ENCODE assay signal across 8 cellular contexts in the genomic region with DNA sequence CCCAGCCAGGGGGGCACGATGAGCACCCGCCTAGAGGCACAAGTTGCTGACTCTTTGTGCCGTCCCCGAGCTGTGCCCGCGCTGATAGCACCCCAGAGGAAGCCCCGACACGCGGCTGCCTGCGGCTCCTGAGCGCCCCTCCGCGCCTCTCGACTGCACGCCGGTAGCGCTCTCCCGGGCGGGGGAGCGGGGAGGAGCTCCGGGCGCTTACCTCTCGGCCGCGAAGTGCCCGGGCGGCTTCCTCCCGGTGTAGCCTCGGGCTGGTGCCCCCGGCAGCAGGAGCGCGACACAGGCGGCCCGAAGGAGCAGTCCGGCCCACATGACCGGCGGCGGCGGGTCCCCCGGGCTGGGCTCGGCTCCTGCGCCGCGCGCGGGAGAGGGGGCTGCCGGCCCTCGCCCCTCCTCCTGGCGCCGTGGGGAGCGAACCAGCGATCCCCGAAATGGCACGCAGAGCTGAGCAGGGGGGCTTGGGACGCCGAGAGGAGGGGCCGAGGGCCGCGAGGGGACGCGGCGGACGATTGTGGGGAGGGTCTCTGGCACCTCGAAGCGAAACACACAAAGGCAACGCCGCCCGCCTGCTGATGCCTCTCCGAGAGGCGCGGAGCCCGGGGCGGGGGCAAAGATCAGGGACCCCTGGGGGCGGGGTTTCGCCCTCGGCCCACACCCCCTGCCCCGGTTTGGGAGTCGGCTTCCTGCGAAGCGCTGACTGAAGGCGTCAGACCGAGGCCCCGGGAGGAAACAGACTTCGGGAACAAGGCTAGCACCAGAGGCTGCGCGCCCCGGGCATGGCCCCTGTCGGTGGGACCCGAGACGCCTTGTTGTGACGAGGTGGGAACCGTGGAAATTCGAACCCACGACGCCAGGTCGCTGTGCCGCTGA. TPM values are rescaled to one million over a fixed set of nuclear protein-coding genes. Genes with fewer than 3 reads are reported as not detected.
DNase-seq lines count a peak whose midpoint lies in the region; ATAC-seq, FAIRE-seq and TF ChIP-seq lines count a peak whose summit lies in the region.

A gene with protein sequence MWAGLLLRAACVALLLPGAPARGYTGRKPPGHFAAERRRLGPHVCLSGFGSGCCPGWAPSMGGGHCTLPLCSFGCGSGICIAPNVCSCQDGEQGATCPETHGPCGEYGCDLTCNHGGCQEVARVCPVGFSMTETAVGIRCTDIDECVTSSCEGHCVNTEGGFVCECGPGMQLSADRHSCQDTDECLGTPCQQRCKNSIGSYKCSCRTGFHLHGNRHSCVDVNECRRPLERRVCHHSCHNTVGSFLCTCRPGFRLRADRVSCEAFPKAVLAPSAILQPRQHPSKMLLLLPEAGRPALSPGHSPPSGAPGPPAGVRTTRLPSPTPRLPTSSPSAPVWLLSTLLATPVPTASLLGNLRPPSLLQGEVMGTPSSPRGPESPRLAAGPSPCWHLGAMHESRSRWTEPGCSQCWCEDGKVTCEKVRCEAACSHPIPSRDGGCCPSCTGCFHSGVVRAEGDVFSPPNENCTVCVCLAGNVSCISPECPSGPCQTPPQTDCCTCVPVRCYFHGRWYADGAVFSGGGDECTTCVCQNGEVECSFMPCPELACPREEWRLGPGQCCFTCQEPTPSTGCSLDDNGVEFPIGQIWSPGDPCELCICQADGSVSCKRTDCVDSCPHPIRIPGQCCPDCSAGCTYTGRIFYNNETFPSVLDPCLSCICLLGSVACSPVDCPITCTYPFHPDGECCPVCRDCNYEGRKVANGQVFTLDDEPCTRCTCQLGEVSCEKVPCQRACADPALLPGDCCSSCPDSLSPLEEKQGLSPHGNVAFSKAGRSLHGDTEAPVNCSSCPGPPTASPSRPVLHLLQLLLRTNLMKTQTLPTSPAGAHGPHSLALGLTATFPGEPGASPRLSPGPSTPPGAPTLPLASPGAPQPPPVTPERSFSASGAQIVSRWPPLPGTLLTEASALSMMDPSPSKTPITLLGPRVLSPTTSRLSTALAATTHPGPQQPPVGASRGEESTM (minus strand): TSS at position 600 of the 879 bp plus-strand sequence. CDS start 279 bp downstream, at position 321.

- no peak for ATAC-seq in HG03469 (IDR thresholded peaks at IDR 0.05; ENCODE audit: unreplicated experiment)

- H3F3A ChIP-seq in GM23248 (ENCODE audit: insufficient read depth) (peaks cover 40% of the 10 kb centered on the region), Loucy (ENCODE audit: low read depth) (no peaks in the 10 kb centered on the region)

- H3K4me1 Mint-ChIP-seq in T-helper 2 cell treated with Interferon-gamma antibody and Interleukin-4, amounts not matched to agents 5 μg/mL and 100 μg/mL, for 36 hours (ENCODE audit: low read depth): peaks cover 31% of the 10 kb centered on the region
- peaks cover 33% of the 10 kb centered on the region for H3K4me1 Mint-ChIP-seq in astrocyte (ENCODE audit: low read depth, unreplicated experiment)

- H3K27ac ChIP-seq in GM23248: no peak within 1 kb of the TSS
- H3K27ac ChIP-seq in astrocyte (ENCODE audit: low read depth, low read length): no peak within 1 kb of the TSS

- H3K4me3 ChIP-seq in GM23248 (peak within 1 kb of the TSS; percentile 68), Loucy (ENCODE audit: low read length, poor library complexity, severe bottlenecking) (peak within 1 kb of the TSS; percentile 70), astrocyte (ENCODE audit: insufficient read depth, low read depth, low read length) (peak within 1 kb of the TSS; percentile 53), iPS-18c (ENCODE audit: insufficient read depth, low read depth, low read length) (peak within 1 kb of the TSS; percentile 73)

- H3K27ac Mint-ChIP-seq in T-helper 2 cell treated with Interferon-gamma antibody and Interleukin-4, amounts not matched to agents 5 μg/mL and 100 μg/mL, for 36 hours: no peak within 1 kb of the TSS
- peak within 1 kb of the TSS; percentile 60 for H3K27ac Mint-ChIP-seq in astrocyte (ENCODE audit: unreplicated experiment)

- peak within 1 kb of the TSS; percentile 75 for H2AFZ ChIP-seq in GM23248
- H2AFZ ChIP-seq in Loucy (ENCODE audit: low read length): peak within 1 kb of the TSS; percentile 93
- H2AFZ ChIP-seq in astrocyte (ENCODE audit: low read depth, low read length): peak within 1 kb of the TSS; percentile 49

- H3K4me1 ChIP-seq in GM23248 (ENCODE audit: insufficient read depth) (peaks cover 28% of the 10 kb centered on the region), Loucy (ENCODE audit: insufficient read depth, low read length, poor library complexity, severe bottlenecking) (peaks cover 21% of the 10 kb centered on the region), astrocyte (ENCODE audit: insufficient read depth, low read length) (peaks cover 48% of the 10 kb centered on the region)

- peaks cover 19% of the 10 kb centered on the region for H3K36me3 Mint-ChIP-seq in T-helper 2 cell treated with Interferon-gamma antibody and Interleukin-4, amounts not matched to agents 5 μg/mL and 100 μg/mL, for 36 hours (ENCODE audit: low read depth)
- H3K36me3 Mint-ChIP-seq in astrocyte (ENCODE audit: low read depth, unreplicated experiment): peaks cover 16% of the 10 kb centered on the region

- H3K27me3 Mint-ChIP-seq in T-helper 2 cell treated with Interferon-gamma antibody and Interleukin-4, amounts not matched to agents 5 μg/mL and 100 μg/mL, for 36 hours (ENCODE audit: low read depth): peaks cover 13% of the 10 kb centered on the region
- peaks cover 7% of the 10 kb centered on the region for H3K27me3 Mint-ChIP-seq in astrocyte (ENCODE audit: low read depth, unreplicated experiment)

- no peaks in the 10 kb centered on the region for H3K9me2 ChIP-seq in GM23248 (ENCODE audit: insufficient read depth)
- H3K9me2 ChIP-seq in Loucy (replicated peaks; ENCODE audit: low read depth, low read length): no peaks in the 10 kb centered on the region

- peaks cover 13% of the 10 kb centered on the region; the same call in 1 of the 2 replicates for H3K36me3 ChIP-seq in GM23248 (ENCODE audit: low read depth)
- H3K36me3 ChIP-seq in Loucy (ENCODE audit: insufficient read depth, low read length): peaks cover 25% of the 10 kb centered on the region; the same call in 1 of the 2 replicates
- H3K36me3 ChIP-seq in astrocyte (ENCODE audit: insufficient read depth, low read length): peaks cover 7% of the 10 kb centered on the region

- peak within 1 kb of the TSS; percentile 84 for H3K4me3 Mint-ChIP-seq in T-helper 2 cell treated with Interferon-gamma antibody and Interleukin-4, amounts not matched to agents 5 μg/mL and 100 μg/mL, for 36 hours
- H3K4me3 Mint-ChIP-seq in astrocyte (ENCODE audit: unreplicated experiment): peak within 1 kb of the TSS; percentile 83

- H3K9me3 ChIP-seq in GM23248 (ENCODE audit: low read depth): no peaks in the 10 kb centered on the region
- no peaks in the 10 kb centered on the region for H3K9me3 ChIP-seq in Loucy (ENCODE audit: insufficient read depth, low read depth, low read length)
- no peaks in the 10 kb centered on the region for H3K9me3 ChIP-seq in astrocyte (ENCODE audit: insufficient read depth, low read depth, low read length)
- no peaks in the 10 kb centered on the region for H3K9me3 ChIP-seq in iPS-18c (ENCODE audit: control insufficient read depth, insufficient read depth, low read length)

- H3K79me2 ChIP-seq in GM23248 (ENCODE audit: insufficient read depth) (no peaks in the 10 kb centered on the region), Loucy (ENCODE audit: insufficient read depth, low read length) (no peaks in the 10 kb centered on the region), astrocyte (ENCODE audit: insufficient read depth, low read length) (no peaks in the 10 kb centered on the region)

- TF ChIP-seq CTCF in Loucy (conservative IDR thresholded peaks at IDR 0.05; ENCODE audit: low read length) (peak; percentile 18; the same call in 1 of the 2 replicates), astrocyte (IDR thresholded peaks at IDR 0.05; ENCODE audit: insufficient read depth, low read depth, low read length) (no peak)

- H4K20me1 ChIP-seq in GM23248 (ENCODE audit: insufficient read depth): no peaks in the 10 kb centered on the region
- no peaks in the 10 kb centered on the region for H4K20me1 ChIP-seq in Loucy (ENCODE audit: insufficient read depth, low read length, poor library complexity, severe bottlenecking)
- peaks cover 62% of the 10 kb centered on the region for H4K20me1 ChIP-seq in astrocyte (ENCODE audit: insufficient read depth, low read length)

- H3K4me2 ChIP-seq in GM23248 (ENCODE audit: unreplicated experiment): peak within 1 kb of the TSS; percentile 88
- H3K4me2 ChIP-seq in Loucy (ENCODE audit: low read depth, low read length, poor library complexity, severe bottlenecking): peak within 1 kb of the TSS; percentile 89
- peak within 1 kb of the TSS; percentile 93 for H3K4me2 ChIP-seq in astrocyte (ENCODE audit: low read length)

- no peak for FAIRE-seq in astrocyte (lab: Jason Lieb, UNC)

- WGBS in GM23248 (ENCODE audit: low coverage in 1 of 2, low lambda C conversion rate in 2 of 2, missing lambda C conversion rate in 2 of 2), 2 experiments: 2 to 6% methylated on average over 54 to 82 of the region's 97 CpGs

- peak; percentile 63 for DNase-seq in GDM1 (lab: John Stamatoyannopoulos, UW)
- DNase-seq in GM23248: peak; percentile 82
- DNase-seq in T-helper 2 cell treated with Interferon-gamma antibody and Interleukin-4, amounts not matched to agents 5 μg/mL and 100 μg/mL, for 36 hours (ENCODE audit: low spot score): peak; percentile 72
- DNase-seq in astrocyte (ENCODE audit: low read depth): peak; percentile 24
- peak; percentile 85 for DNase-seq in stimulated activated CD4-positive, alpha-beta T cell treated with anti-CD3 and anti-CD28 coated beads, Interleukin-15, amount 100 ng/mL, for 24 hours

- H3K9ac ChIP-seq in GM23248: peak within 1 kb of the TSS; percentile 79
- peak within 1 kb of the TSS; percentile 75 for H3K9ac ChIP-seq in Loucy (ENCODE audit: low read depth, low read length, poor library complexity, severe bottlenecking)
- peak within 1 kb of the TSS; percentile 72 for H3K9ac ChIP-seq in astrocyte (ENCODE audit: low read length)

- no peaks in the 10 kb centered on the region for H3K27me3 ChIP-seq in GM23248 (replicated peaks; ENCODE audit: insufficient read depth)
- H3K27me3 ChIP-seq in Loucy (ENCODE audit: insufficient read depth, low read length, poor library complexity, severe bottlenecking): no peaks in the 10 kb centered on the region
- H3K27me3 ChIP-seq in astrocyte (ENCODE audit: insufficient read depth, low read length): peaks cover 25% of the 10 kb centered on the region

- in situ Hi-C loops in GM23248 (cut with MboI): no loop called here

- H3K9me3 Mint-ChIP-seq in T-helper 2 cell treated with Interferon-gamma antibody and Interleukin-4, amounts not matched to agents 5 μg/mL and 100 μg/mL, for 36 hours: no peaks in the 10 kb centered on the region
- H3K9me3 Mint-ChIP-seq in astrocyte (ENCODE audit: unreplicated experiment): no peaks in the 10 kb centered on the region

RNA-seq across cellular contexts. Expression of the gene that starts here (rescaled TPM):
- total RNA-seq in GM23248 (2014; rRNA removed; shearing (Covaris generic)): 0.76 and 1.1 TPM in 2 replicates
- 0.61 and 0.70 TPM in 2 replicates for polyA plus RNA-seq in GM23248 (2016; fragmentation: Nextera tagmentation; extraction: Ambion mirVana)
- 12.2 and 17.7 TPM in 2 replicates for total RNA-seq in astrocyte

Comparison
In these comparisons a context has a peak if more than half of its experiments do, and no peak if none do; other contexts are left out.
1. DNase-seq: peak in every context shown above with its lines; median percentile 85 in stimulated activated CD4-positive, alpha-beta T cell treated with anti-CD3 and anti-CD28 coated beads, Interleukin-15, amount 100 ng/mL, for 24 hours; 82 in GM23248; 72 in T-helper 2 cell treated with Interferon-gamma antibody and Interleukin-4, amounts not matched to agents 5 μg/mL and 100 μg/mL, for 36 hours; 63 in GDM1; 24 in astrocyte.